8 cellular contexts compared by ENCODE assay signal in genomic region chr3:161371441-161372320, GRCh38. TPM values are rescaled to one million over a fixed set of nuclear protein-coding genes. Genes with fewer than 3 reads are reported as not detected.
DNase-seq lines count a peak whose midpoint lies in the region; ATAC-seq and TF ChIP-seq lines count a peak whose summit lies in the region.

SPTSSB (minus strand) TSS chr3:161371517; CDS start chr3:161346323, 25,194 bp downstream.

- peak within 1 kb of the TSS; percentile 88 for H3K4me2 ChIP-seq in fibroblast of lung (ENCODE audit: extremely low read depth, insufficient read depth, low read length)

- ATAC-seq in HG02981 (IDR thresholded peaks at IDR 0.05; ENCODE audit: unreplicated experiment): peak; percentile 45
- ATAC-seq in activated T-cell treated with anti-CD3 and anti-CD28 coated beads, Interleukin-2, amount 50 U/mL, for 72 hours (replicated peaks in 1 of 2): peak; percentile 80 to 81
- ATAC-seq in naive thymus-derived CD8-positive, alpha-beta T cell: peak; percentile 78

- peak within 1 kb of the TSS; percentile 89 to 94 for H3K4me3 Mint-ChIP-seq in activated T-cell treated with anti-CD3 and anti-CD28 coated beads, Interleukin-2, amount 50 U/mL, for 72 hours
- H3K4me3 Mint-ChIP-seq in naive thymus-derived CD8-positive, alpha-beta T cell: peak within 1 kb of the TSS; percentile 81 to 90 (median 87)

- H3K36me3 ChIP-seq in fibroblast of lung (ENCODE audit: control insufficient read depth, insufficient read depth, low read length) (no peaks in the 10 kb centered on the region), tibial artery (no peaks in the 10 kb centered on the region)

- peaks cover 12% of the 10 kb centered on the region for H3K27me3 ChIP-seq in fibroblast of lung (ENCODE audit: control insufficient read depth, insufficient read depth, low read length)
- peaks cover 0 to 4% of the 10 kb centered on the region in 2 donors for H3K27me3 ChIP-seq in tibial artery

- H3K4me3 ChIP-seq in fibroblast of lung (replicated peaks in 1 of 4; ENCODE audit: control extremely low read depth in 1 of 4, insufficient read depth in 1 of 4, low read depth in 3 of 4, low read length in 4 of 4) (peak within 1 kb of the TSS; percentile 53 to 60 (median 56)), tibial artery (peak within 1 kb of the TSS; percentile 51 to 57)

- H3K4me1 Mint-ChIP-seq in activated T-cell treated with anti-CD3 and anti-CD28 coated beads, Interleukin-2, amount 50 U/mL, for 72 hours (ENCODE audit: low read depth): peaks cover 12% of the 10 kb centered on the region
- peaks cover 14 to 21% (median 16%) of the 10 kb centered on the region in 4 donors for H3K4me1 Mint-ChIP-seq in naive thymus-derived CD8-positive, alpha-beta T cell

- H3K9ac ChIP-seq in fibroblast of lung (ENCODE audit: insufficient read depth, low read length): peak within 1 kb of the TSS; percentile 4

- no peaks in the 10 kb centered on the region for H3K4me1 ChIP-seq in fibroblast of lung (ENCODE audit: control insufficient read depth, extremely low read depth, insufficient read depth, low read length)
- H3K4me1 ChIP-seq in tibial artery: peaks cover 0 to 20% (median 13%) of the 10 kb centered on the region in 4 donors

- DNase-seq in NCI-H2081 (lab: John Stamatoyannopoulos, UW): peak; percentile 59 to 79
- DNase-seq in NCI-H2081 treated with DMSO at 0.1 percent for 48 hours (lab: John Stamatoyannopoulos, UW): no peak
- DNase-seq in NCI-H69 (lab: John Stamatoyannopoulos, UW): peak; percentile 78
- DNase-seq in activated T-cell treated with anti-CD3 and anti-CD28 coated beads, Interleukin-2, amount 50 U/mL, for 72 hours: peak; percentile 48 to 54
- peak; percentile 22 to 39 for DNase-seq in fibroblast of lung (ENCODE audit: low read depth in 2 of 2)
- DNase-seq in naive thymus-derived CD8-positive, alpha-beta T cell: peak in 9 of 10 donors; percentile 13 to 65 (median 46)
- no peak for DNase-seq in tibial artery

- H3K27ac ChIP-seq in fibroblast of lung (ENCODE audit: insufficient read depth, low read length): no peak within 1 kb of the TSS
- H3K27ac ChIP-seq in tibial artery: no peak within 1 kb of the TSS

- H4K20me1 ChIP-seq in fibroblast of lung (ENCODE audit: control insufficient read depth, extremely low read depth, insufficient read depth, low read length): no peaks in the 10 kb centered on the region

- TF ChIP-seq CTCF in fibroblast of lung (conservative IDR thresholded peaks at IDR 0.05 in 1 of 2, IDR thresholded peaks at IDR 0.05 in 1 of 2; ENCODE audit: low read depth in 1 of 2, low read length in 2 of 2): peak; percentile 28 to 32
- TF ChIP-seq CTCF in tibial artery (IDR thresholded peaks at IDR 0.05): no peak

- intact Hi-C loops in tibial artery (cut with DNase I; ENCODE audit: low total_unique reads): no loop called here

- POLR2A ChIA-PET in naive thymus-derived CD8-positive, alpha-beta T cell (lab: Charles Lee): no interaction called here

- no peaks in the 10 kb centered on the region for H3K9me3 Mint-ChIP-seq in activated T-cell treated with anti-CD3 and anti-CD28 coated beads, Interleukin-2, amount 50 U/mL, for 72 hours
- H3K9me3 Mint-ChIP-seq in naive thymus-derived CD8-positive, alpha-beta T cell: no peaks in the 10 kb centered on the region

- H3K9me3 ChIP-seq in fibroblast of lung (ENCODE audit: control insufficient read depth, insufficient read depth, low read depth, low read length) (no peaks in the 10 kb centered on the region), tibial artery (no peaks in the 10 kb centered on the region)

- peak within 1 kb of the TSS; percentile 81 for H2AFZ ChIP-seq in fibroblast of lung (ENCODE audit: low read length)

- no peak within 1 kb of the TSS for H3K27ac Mint-ChIP-seq in activated T-cell treated with anti-CD3 and anti-CD28 coated beads, Interleukin-2, amount 50 U/mL, for 72 hours
- peak within 1 kb of the TSS in 4 of 10 donors; percentile 20 to 62 (median 36) for H3K27ac Mint-ChIP-seq in naive thymus-derived CD8-positive, alpha-beta T cell

- H3K27me3 Mint-ChIP-seq in activated T-cell treated with anti-CD3 and anti-CD28 coated beads, Interleukin-2, amount 50 U/mL, for 72 hours (ENCODE audit: low read depth): peaks cover 68% of the 10 kb centered on the region
- peaks cover 19 to 62% (median 29%) of the 10 kb centered on the region in 5 donors for H3K27me3 Mint-ChIP-seq in naive thymus-derived CD8-positive, alpha-beta T cell

- H3K79me2 ChIP-seq in fibroblast of lung (ENCODE audit: control insufficient read depth, insufficient read depth, low read length): no peaks in the 10 kb centered on the region

- H3K36me3 Mint-ChIP-seq in activated T-cell treated with anti-CD3 and anti-CD28 coated beads, Interleukin-2, amount 50 U/mL, for 72 hours (ENCODE audit: insufficient read depth in 2 of 2): no peaks in the 10 kb centered on the region
- H3K36me3 Mint-ChIP-seq in naive thymus-derived CD8-positive, alpha-beta T cell: peaks cover 0 to 5% (median 0%) of the 10 kb centered on the region in 3 donors

RNA-seq across cellular contexts. Expression of gene SPTSSB, which starts in this region (rescaled TPM):
- not detected for total RNA-seq in activated T-cell treated with anti-CD3 and anti-CD28 coated beads, Interleukin-2, amount 50 U/mL, for 72 hours
- total RNA-seq in fibroblast of lung: under 0.01 TPM in 1 of 2 replicates, not detected in the other
- 0.07 TPM in 1 of 2 replicates, not detected in the other for polyA plus RNA-seq in fibroblast of lung
- not detected in 2 replicates for polyA plus RNA-seq in fibroblast of lung (2012)
- polyA minus RNA-seq in fibroblast of lung (ENCODE audit: low replicate concordance): not detected in 2 replicates
- not detected for total RNA-seq in naive thymus-derived CD8-positive, alpha-beta T cell
- polyA plus RNA-seq in naive thymus-derived CD8-positive, alpha-beta T cell: under 1 TPM in 2 of 3 donors, not detected in 1; 0.16 to 0.21 TPM

Comparison
In these comparisons a context has a peak if more than half of its experiments do, and no peak if none do; other contexts are left out.
1. DNase-seq: peak in NCI-H2081 (2 of 2) and NCI-H69 (single experiment); none in NCI-H2081 treated with DMSO at 0.1 percent for 48 hours (single experiment) and tibial artery (0 of 2).
2. Peak in DNase-seq and ATAC-seq in activated T-cell treated with anti-CD3 and anti-CD28 coated beads, Interleukin-2, amount 50 U/mL, for 72 hours; RNA of the gene not detected or under 1 TPM.
3. Peak in DNase-seq, H3K4me3 ChIP-seq, H3K9ac ChIP-seq and H3K4me2 ChIP-seq in fibroblast of lung; RNA of the gene not detected or under 1 TPM.
4. Peak in DNase-seq and ATAC-seq in naive thymus-derived CD8-positive, alpha-beta T cell; RNA of the gene not detected or under 1 TPM.
5. CTCF ChIP-seq: peak in fibroblast of lung (2 of 2); none in tibial artery (0 of 2).
6. Peak in every context shown above with its lines, with median percentiles within 50 percentile points of each other: ATAC-seq.